Comparison of ENCODE assay signal across 19 cellular contexts in genomic region chr7:28018446-28018845, GRCh38.
A peak's percentile ranks its signal among the peaks of the same experiment; 100 is the strongest.
DNase-seq lines count a peak whose midpoint lies in the region; ATAC-seq and TF ChIP-seq lines count a peak whose summit lies in the region.
"Had no signal": no experiment of that assay in that cellular context is flagged by ENCODE, and none has a peak within 500 bp of the region (broad histone marks: within the 10 kb centered on the region; RNA-seq: fewer than 3 reads in every experiment).

No MANE protein-coding gene starts in this region.

- peaks cover 22% of the 10 kb centered on the region; the same call in 1 of the 2 replicates for H3F3A ChIP-seq in GM23248 (ENCODE audit: insufficient read depth)

- no peaks in the 10 kb centered on the region for H4K20me1 ChIP-seq in GM23248 (ENCODE audit: insufficient read depth)

- H3K9ac ChIP-seq in GM23248: no peak overlapping the region

- H3K4me3 ChIP-seq in GM23248: no peak overlapping the region
- no peak overlapping the region for H3K4me3 ChIP-seq in fibroblast of mammary gland (ENCODE audit: control insufficient read depth, low read depth, low read length)
- H3K4me3 ChIP-seq in gastrocnemius medialis: no peak overlapping the region
- H3K4me3 ChIP-seq in Caco-2 (ENCODE audit: low read depth, low read length): no peak overlapping the region
- H3K4me3 ChIP-seq: cardiac muscle cell, esophagus squamous epithelium, suprapubic skin had no signal

- DNase-seq in GM23248: peak; percentile 63
- DNase-seq in NCI-H69 (lab: John Stamatoyannopoulos, UW): peak; percentile 22
- peak; percentile 62 for DNase-seq in fibroblast of mammary gland (ENCODE audit: low read depth)
- no peak for DNase-seq in gastrocnemius medialis
- DNase-seq in MV-4-11 (lab: John Stamatoyannopoulos, UW): no peak
- DNase-seq in Caco-2: no peak
- DNase-seq: activated B cell treated with CpG ODN at 0.5 μM for 24 hours; esophagus squamous epithelium; GF-D8; KG1; NCI-H2227 treated with DMSO at 0.1 percent for 48 hours; Right ventricle myocardium superior; stimulated activated CD4-positive, alpha-beta T cell treated with anti-CD3 and anti-CD28 coated beads, Interleukin-4, amount 100 ng/mL, for 1 hour had no signal

- in situ Hi-C loops in GM23248 (cut with MboI): no loop called here
- in situ Hi-C loops in gastrocnemius medialis (cut with MboI; ENCODE audit: low sequenced_read_pairs in 4 of 4): loop anchor here in 2 of 4 donors (10.0 to 25.0 kb wide), 4 partner anchors 94 to 824 kb away; partner anchors contain the start of gene HOXA13 (in 1 of the 2)

- ATAC-seq in gastrocnemius medialis (peak in 1 of 2 donors; percentile 22), HG02938 (IDR thresholded peaks at IDR 0.05; ENCODE audit: unreplicated experiment) (no peak)
- ATAC-seq: sciatic nerve had no signal

- no peaks in the 10 kb centered on the region for H3K36me3 ChIP-seq in GM23248 (ENCODE audit: low read depth)
- H3K36me3 ChIP-seq in gastrocnemius medialis: no peaks in the 10 kb centered on the region
- no peaks in the 10 kb centered on the region for H3K36me3 ChIP-seq in Caco-2 (ENCODE audit: control insufficient read depth, insufficient read depth, low read length)
- H3K36me3 ChIP-seq: cardiac muscle cell, esophagus squamous epithelium, neutrophil, suprapubic skin had no signal

- H3K27me3 Mint-ChIP-seq in Caco-2 (ENCODE audit: insufficient read depth, unreplicated experiment): no peaks in the 10 kb centered on the region
- H3K27me3 Mint-ChIP-seq: activated B cell treated with CpG ODN at 0.5 μM for 24 hours had no signal

- no peak for TF ChIP-seq POLR2A in gastrocnemius medialis (IDR thresholded peaks at IDR 0.05)

- H3K27ac ChIP-seq in GM23248: peak overlapping the region; percentile 19; the same call in 1 of the 2 replicates
- H3K27ac ChIP-seq in gastrocnemius medialis: peak overlapping the region; percentile 35 to 80 (median 77)
- H3K27ac ChIP-seq: cardiac muscle cell, esophagus squamous epithelium, neutrophil, suprapubic skin had no signal

- H3K4me2 ChIP-seq in GM23248 (ENCODE audit: unreplicated experiment): no peak overlapping the region

- H3K9me3 Mint-ChIP-seq in Caco-2 (ENCODE audit: unreplicated experiment): peaks cover 14% of the 10 kb centered on the region

- no TSS peak for BruUV-seq in Caco-2 (replicated peaks; lab: Mats Ljungman, UMichigan)

- no peaks in the 10 kb centered on the region for H3K9me2 ChIP-seq in GM23248 (ENCODE audit: insufficient read depth)

- H3K9me3 ChIP-seq in GM23248 (ENCODE audit: low read depth) (no peaks in the 10 kb centered on the region), gastrocnemius medialis (no peaks in the 10 kb centered on the region), Caco-2 (0 out of 2 replicates have a peak, but pooled peaks cover 2% of the 10 kb centered on the region)
- H3K9me3 ChIP-seq: BE2C, esophagus squamous epithelium, neutrophil, suprapubic skin had no signal

- WGBS in GM23248 (ENCODE audit: low coverage in 1 of 2, low lambda C conversion rate in 2 of 2, missing lambda C conversion rate in 2 of 2), 2 experiments: 75 to 77% methylated on average over 5 of the region's 5 CpGs

- no peaks in the 10 kb centered on the region for H3K4me1 Mint-ChIP-seq in Caco-2 (ENCODE audit: low read depth, unreplicated experiment)

- TF ChIP-seq CTCF in fibroblast of mammary gland (conservative IDR thresholded peaks at IDR 0.05; ENCODE audit: control insufficient read depth, insufficient read depth, low read depth, low read length) (no peak), gastrocnemius medialis (IDR thresholded peaks at IDR 0.05 in 4 of 5, conservative IDR thresholded peaks at IDR 0.05 in 1 of 5) (no peak), Caco-2 (IDR thresholded peaks at IDR 0.05; ENCODE audit: insufficient read depth in 1 of 2, low read depth in 1 of 2, low read length in 1 of 2, severe bottlenecking in 1 of 2, unreplicated experiment in 1 of 2) (no peak)

- intact Hi-C loops in gastrocnemius medialis (cut with DNase I; ENCODE audit: low total_unique reads): loop anchor here (5.0 kb wide), 1 partner anchor 276 kb away; the partner anchor contains the start of gene TAX1BP1
- intact Hi-C loops in Caco-2 (cut with micrococcal nuclease; ENCODE audit: unreplicated experiment): no loop called here

- H3K27me3 ChIP-seq in GM23248 (replicated peaks; ENCODE audit: insufficient read depth) (no peaks in the 10 kb centered on the region), gastrocnemius medialis (no peaks in the 10 kb centered on the region), Caco-2 (replicated peaks; ENCODE audit: control insufficient read depth, insufficient read depth, low read length) (no peaks in the 10 kb centered on the region; the same call in 1 of the 2 replicates)
- H3K27me3 ChIP-seq: BE2C, cardiac muscle cell, esophagus squamous epithelium, neutrophil, suprapubic skin had no signal

- H3K4me1 ChIP-seq in GM23248 (ENCODE audit: insufficient read depth): peaks cover 27% of the 10 kb centered on the region
- H3K4me1 ChIP-seq in gastrocnemius medialis: peaks cover 22 to 35% of the 10 kb centered on the region in 2 donors
- H3K4me1 ChIP-seq in Caco-2: peaks cover 3% of the 10 kb centered on the region; the same call in 1 of the 2 replicates

- no peak overlapping the region for H3K4me3 Mint-ChIP-seq in Caco-2 (ENCODE audit: unreplicated experiment)
- H3K4me3 Mint-ChIP-seq: activated B cell treated with CpG ODN at 0.5 μM for 24 hours had no signal

- peaks cover 51% of the 10 kb centered on the region; the same call in 1 of the 2 replicates for H3K79me2 ChIP-seq in GM23248 (ENCODE audit: insufficient read depth)

- H2AFZ ChIP-seq in GM23248: no peak overlapping the region

- POLR2A ChIA-PET in Caco-2 (lab: Charles Lee): no interaction called here

- H3K36me3 Mint-ChIP-seq in Caco-2 (ENCODE audit: insufficient read depth, unreplicated experiment): no peaks in the 10 kb centered on the region

- H3K27ac Mint-ChIP-seq in Caco-2 (ENCODE audit: unreplicated experiment): no peak overlapping the region
- H3K27ac Mint-ChIP-seq: activated B cell treated with CpG ODN at 0.5 μM for 24 hours had no signal

- CTCF ChIA-PET in Caco-2 (lab: Charles Lee): no interaction called here

Comparison
In these comparisons a context has a peak if more than half of its experiments do, and no peak if none do; other contexts are left out.
1. DNase-seq: peak in GM23248 (single experiment), NCI-H69 (single experiment) and fibroblast of mammary gland (single experiment); none in gastrocnemius medialis (0 of 2), MV-4-11 (single experiment) and Caco-2 (0 of 2).